33 cellular contexts compared by ENCODE assay signal in genomic region chr14:77809011-77809410, GRCh38.
"Had no signal": no experiment of that assay in that cellular context is flagged by ENCODE, and none has a peak within 500 bp of the region (broad histone marks: within the 10 kb centered on the region; RNA-seq: fewer than 3 reads in every experiment).

No MANE protein-coding gene starts in this region.

- H3K9me3 ChIP-seq: MG63 had no signal

- H3K9ac ChIP-seq: KMS-11 had no signal

- H3K27me3 ChIP-seq: MG63 had no signal

- H3K4me2 ChIP-seq: KMS-11 had no signal

- H3K27ac ChIP-seq: KMS-11 had no signal

- DNase-seq: Karpas-422, Kasumi-1, MG63, MM.1S, NCI-H1048, NCI-H1092, NCI-H1092 treated with DMSO at 0.1 percent for 48 hours, NCI-H1105, NCI-H1105 treated with DMSO at 0.1 percent for 48 hours, NCI-H1417, NCI-H1417 treated with DMSO at 0.1 percent for 48 hours, NCI-H1436, NCI-H1436 treated with DMSO at 0.1 percent for 48 hours, NCI-H146, NCI-H1694, NCI-H1694 treated with DMSO at 0.1 percent for 48 hours, NCI-H187, NCI-H187 treated with DMSO at 0.1 percent for 48 hours, NCI-H1930, NCI-H2029, NCI-H2029 treated with DMSO at 0.1 percent for 48 hours, NCI-H2081, NCI-H2081 treated with DMSO at 0.1 percent for 48 hours, NCI-H2107, NCI-H2171, NCI-H2171 treated with DMSO at 0.1 percent for 48 hours, NCI-H2227 treated with DMSO at 0.1 percent for 48 hours, NCI-H226, NCI-H345, NCI-H446, NCI-H446 treated with DMSO at 0.1 percent for 48 hours, NCI-H510A had no signal

- H3K4me3 ChIP-seq: MG63 had no signal

- H3K36me3 ChIP-seq: MG63 had no signal
